26 cellular contexts compared by ENCODE assay signal in the genomic region with DNA sequence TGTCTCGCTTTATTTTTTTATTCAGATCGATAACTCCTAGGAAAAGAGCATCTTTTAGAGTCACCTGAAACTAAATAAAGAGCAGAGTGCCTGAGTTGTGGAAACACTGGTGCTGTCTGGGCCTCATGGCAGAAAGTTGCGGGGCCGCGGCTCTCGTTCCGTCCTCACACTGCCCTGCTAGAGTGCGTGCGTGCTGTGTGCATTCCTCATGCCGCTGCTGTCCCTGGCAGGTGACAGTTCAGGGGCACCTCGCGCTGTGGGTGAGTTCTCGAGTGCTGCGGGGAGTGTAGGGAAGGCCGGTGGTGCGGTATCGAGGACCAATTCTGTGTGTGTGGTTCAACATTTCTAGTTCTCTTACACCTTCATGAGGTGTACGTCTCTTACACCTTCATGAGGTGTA.
"Had no signal": no experiment of that assay in that cellular context is flagged by ENCODE, and none has a peak within 500 bp of the region (broad histone marks: within the 10 kb centered on the region; RNA-seq: fewer than 3 reads in every experiment).

No MANE protein-coding gene starts in this region.

- H3K9me3 Mint-ChIP-seq: activated CD4-positive, alpha-beta memory T cell treated with anti-CD3 and anti-CD28 coated beads for 36 hours; activated CD4-positive, alpha-beta T cell treated with anti-CD3 and anti-CD28 coated beads, Interleukin-2, amount 10 ng/mL, durations not matched to agents 24 days and 14 days; activated naive CD4-positive, alpha-beta T cell treated with anti-CD3 and anti-CD28 coated beads for 36 hours; activated T-helper 17 cell treated with anti-CD3 and anti-CD28 coated beads, Interleukin-2, amount 50 U/mL, for 72 hours; T-helper 1 cell treated with Interleukin-12 subunit alpha and Interleukin-12 subunit beta and Interleukin-4 antibody, amounts not matched to agents 30 μg/mL and 1 μg/mL, for 36 hours; WTC11 had no signal

- H3K27ac ChIP-seq: brain microvascular endothelial cell, cardiac muscle cell had no signal

- H3K4me3 ChIP-seq: cardiac muscle cell had no signal

- H3K36me3 Mint-ChIP-seq: WTC11 had no signal

- H3K27ac Mint-ChIP-seq: activated CD4-positive, alpha-beta memory T cell treated with anti-CD3 and anti-CD28 coated beads for 36 hours; activated naive CD4-positive, alpha-beta T cell treated with anti-CD3 and anti-CD28 coated beads for 36 hours; activated naive CD8-positive, alpha-beta T cell; T-helper 1 cell treated with Interleukin-12 subunit alpha and Interleukin-12 subunit beta and Interleukin-4 antibody, amounts not matched to agents 30 μg/mL and 1 μg/mL, for 36 hours had no signal

- H3K27me3 ChIP-seq: brain microvascular endothelial cell, cardiac muscle cell had no signal

- DNase-seq: activated CD4-positive, alpha-beta memory T cell treated with anti-CD3 and anti-CD28 coated beads for 36 hours; activated CD4-positive, alpha-beta T cell treated with anti-CD3 and anti-CD28 coated beads, Interleukin-2, amount 10 ng/mL, durations not matched to agents 24 days and 14 days; activated CD4-positive, CD25-positive, alpha-beta regulatory T cell treated with anti-CD3 and anti-CD28 coated beads, Interleukin-2, amount 50 U/mL, for 72 hours; activated gamma-delta T cell; activated naive CD4-positive, alpha-beta T cell treated with anti-CD3 and anti-CD28 coated beads for 36 hours; activated T-cell treated with anti-CD3 and anti-CD28 coated beads for 4 hours; activated T-cell treated with anti-CD3 and anti-CD28 coated beads, Interleukin-2, amount 50 U/mL, for 48 hours; amygdala; brain microvascular endothelial cell; cerebellar nuclear complex; Karpas-422; MM.1S; NCI-H1105; NCI-H1436; NCI-H2081; NCI-H510A treated with DMSO at 0.1 percent for 48 hours; PC-3; SHP77 treated with DMSO at 0.1 percent for 48 hours; T-helper 9 cell had no signal

- H3K36me3 ChIP-seq: brain microvascular endothelial cell, cardiac muscle cell had no signal

- ATAC-seq: activated T-helper 17 cell treated with anti-CD3 and anti-CD28 coated beads, Interleukin-2, amount 50 U/mL, for 72 hours; PC-3; WTC11 had no signal

- H3K4me3 Mint-ChIP-seq: activated CD4-positive, alpha-beta memory T cell treated with anti-CD3 and anti-CD28 coated beads for 36 hours; activated CD4-positive, alpha-beta T cell treated with anti-CD3 and anti-CD28 coated beads, Interleukin-2, amount 10 ng/mL, durations not matched to agents 24 days and 14 days; activated naive CD4-positive, alpha-beta T cell treated with anti-CD3 and anti-CD28 coated beads for 36 hours; activated naive CD8-positive, alpha-beta T cell; activated T-helper 17 cell treated with anti-CD3 and anti-CD28 coated beads, Interleukin-2, amount 50 U/mL, for 72 hours; T-helper 1 cell treated with Interleukin-12 subunit alpha and Interleukin-12 subunit beta and Interleukin-4 antibody, amounts not matched to agents 30 μg/mL and 1 μg/mL, for 36 hours; WTC11 had no signal

- H3K27me3 Mint-ChIP-seq: activated CD4-positive, alpha-beta memory T cell treated with anti-CD3 and anti-CD28 coated beads for 36 hours; activated CD4-positive, alpha-beta T cell treated with anti-CD3 and anti-CD28 coated beads, Interleukin-2, amount 10 ng/mL, durations not matched to agents 24 days and 14 days; activated naive CD8-positive, alpha-beta T cell; activated T-helper 17 cell treated with anti-CD3 and anti-CD28 coated beads, Interleukin-2, amount 50 U/mL, for 72 hours had no signal

- FAIRE-seq: astrocyte, RCC 7860 had no signal
